ENCODE assay signal across 8 cellular contexts in genomic region chr1:16441312-16441641, GRCh38. TPM values are rescaled to one million over a fixed set of nuclear protein-coding genes. Genes with fewer than 3 reads are reported as not detected.
A peak's percentile ranks its signal among the peaks of the same experiment; 100 is the strongest.
DNase-seq lines count a peak whose midpoint lies in the region; ATAC-seq, FAIRE-seq and TF ChIP-seq lines count a peak whose summit lies in the region.

No MANE protein-coding gene starts in this region.

- peak; percentile 19 for DNase-seq in HT-29 (ENCODE audit: low spot score)
- peak in 1 of 4 experiments; percentile 46 for DNase-seq in K562 (ENCODE audit: extremely low read depth in 1 of 4, low spot score in 3 of 4)
- no peak for DNase-seq in HepG2 (ENCODE audit: low spot score)
- no peak for DNase-seq in type B pancreatic cell (ENCODE audit: extremely low spot score, unreplicated experiment)
- DNase-seq in inferior parietal cortex (ENCODE audit: extremely low spot score): no peak
- DNase-seq in NK-92 treated with Interleukin-12 subunit alpha and Interleukin-12 subunit beta, amount 100 ng/mL, for 24 hours (lab: John Stamatoyannopoulos, UW): no peak
- no peak for DNase-seq in GM12891 (ENCODE audit: insufficient read length, low spot score)

- H3K4me1 Mint-ChIP-seq in type B pancreatic cell (ENCODE audit: unreplicated experiment): peaks cover 7% of the 10 kb centered on the region

- POLR2A ChIA-PET in K562 (lab: Yijun Ruan, JAX): interaction anchor here (0.6 to 3.0 kb wide), 7 partner anchors 9 to 880 kb away, joined by 3 to 15 read pairs (median 5); no protein-coding TSS in a partner anchor
- POLR2A ChIA-PET in HepG2 (lab: Yijun Ruan, JAX): interaction anchor here (0.6 to 2.3 kb wide), 8 partner anchors 8 to 105 kb away, joined by 3 to 17 read pairs (median 4); partner anchors contain the start of genes RNU1-1 and SZRD1

- peaks cover 33% of the 10 kb centered on the region for H3K4me1 ChIP-seq in BLaER1
- H3K4me1 ChIP-seq in K562 (replicated peaks in 1 of 2; ENCODE audit: control insufficient read depth in 2 of 2, insufficient read depth in 2 of 2, low read length in 2 of 2): peaks cover 37 to 45% of the 10 kb centered on the region in 2 experiments
- peaks cover 27% of the 10 kb centered on the region for H3K4me1 ChIP-seq in HepG2 (ENCODE audit: insufficient read depth, low read length)

- H3K36me3 ChIP-seq in BLaER1 (peaks cover 42% of the 10 kb centered on the region), K562 (ENCODE audit: control insufficient read depth, insufficient read depth, low read length) (peaks cover 43% of the 10 kb centered on the region), HepG2 (replicated peaks in 1 of 2; ENCODE audit: control insufficient read depth in 1 of 2, insufficient read depth in 2 of 2, low read length in 2 of 2) (peaks cover 5 to 23% of the 10 kb centered on the region in 2 experiments; a peak in 4 of 5 replicates)

- TF ChIP-seq POLR2A in K562 (conservative IDR thresholded peaks at IDR 0.05) (no peak), HepG2 (IDR thresholded peaks at IDR 0.05; ENCODE audit: insufficient read depth in 1 of 2, low read depth in 2 of 2, low read length in 2 of 2) (no peak), GM12891 (IDR thresholded peaks at IDR 0.05; ENCODE audit: low read depth, low read length) (no peak)

- TF ChIP-seq RAD21 in K562 (CRISPR knock-in tag; conservative IDR thresholded peaks at IDR 0.05 in 1 of 2, IDR thresholded peaks at IDR 0.05 in 1 of 2) (no peak), HepG2 (CRISPR knock-in tag; IDR thresholded peaks at IDR 0.05) (no peak)

- peak overlapping the region; percentile 87 for H3K27ac Mint-ChIP-seq in type B pancreatic cell

- peak overlapping the region; percentile 94 for H3K4me3 Mint-ChIP-seq in type B pancreatic cell

- peak overlapping the region; percentile 89 for H3K27ac ChIP-seq in BLaER1
- H3K27ac ChIP-seq in K562 (ENCODE audit: extremely low read depth, low read depth, low read length): peak overlapping the region; percentile 77
- peak overlapping the region; percentile 30 for H3K27ac ChIP-seq in HepG2 (ENCODE audit: extremely low read length, insufficient read depth, low read length)

- H3K27me3 ChIP-seq in BLaER1 (no peaks in the 10 kb centered on the region), K562 (ENCODE audit: control insufficient read depth in 2 of 2, insufficient read depth in 2 of 2, low read length in 2 of 2) (no peaks in the 10 kb centered on the region), HepG2 (ENCODE audit: control insufficient read depth in 1 of 2, insufficient read depth in 2 of 2, low read length in 2 of 2) (no peaks in the 10 kb centered on the region; a peak in 1 of 5 replicates)

- peak overlapping the region; percentile 99 for H2AFZ ChIP-seq in K562 (ENCODE audit: low read depth, low read length)
- H2AFZ ChIP-seq in HepG2 (ENCODE audit: low read length): no peak overlapping the region

- peaks cover 4% of the 10 kb centered on the region for H3K36me3 Mint-ChIP-seq in type B pancreatic cell

- BruUV-seq in K562 (replicated peaks; lab: Mats Ljungman, UMichigan): no TSS peak
- BruUV-seq in HepG2 (replicated peaks; lab: Mats Ljungman, UMichigan): no TSS peak

- H3K27me3 Mint-ChIP-seq in type B pancreatic cell: no peaks in the 10 kb centered on the region

- ATAC-seq in K562 (peak; percentile 22), HepG2 (no peak; the same call in 2 of the 3 replicates)

- H3K9ac ChIP-seq in BLaER1: peak overlapping the region; percentile 94
- peak overlapping the region; percentile 92 to 98 for H3K9ac ChIP-seq in K562 (ENCODE audit: insufficient read depth in 1 of 2, low read depth in 2 of 2, low read length in 2 of 2)
- peak overlapping the region; percentile 88 for H3K9ac ChIP-seq in HepG2 (ENCODE audit: insufficient read depth, low read depth, low read length)

- peaks cover 51% of the 10 kb centered on the region for H3K79me2 ChIP-seq in K562 (ENCODE audit: control insufficient read depth, insufficient read depth, low read length)
- H3K79me2 ChIP-seq in HepG2 (ENCODE audit: insufficient read depth, low read length): peaks cover 17% of the 10 kb centered on the region

- no peaks in the 10 kb centered on the region for H3K9me3 Mint-ChIP-seq in type B pancreatic cell

- peaks cover 55% of the 10 kb centered on the region for H4K20me1 ChIP-seq in BLaER1
- H4K20me1 ChIP-seq in K562 (replicated peaks; ENCODE audit: control insufficient read depth, insufficient read depth, low read length): no peaks in the 10 kb centered on the region; the same call in 1 of the 2 replicates
- no peaks in the 10 kb centered on the region for H4K20me1 ChIP-seq in HepG2 (ENCODE audit: insufficient read depth, low read length)

- in situ Hi-C loops in K562 (cut with MboI): loop anchor here (25.0 kb wide), 1 partner anchor 421 kb away; no protein-coding TSS in a partner anchor
- in situ Hi-C loops in HepG2 (cut with HindIII; ENCODE audit: extremely low pct_ligation_motif_present, low pct_unique_long_range_greater_than_20kb): no loop called here

- WGBS in K562 (ENCODE audit: insufficient coverage, low coverage, missing lambda C conversion rate): 1% methylated on average over 9 of the region's 9 CpGs
- 3% methylated on average over 9 of the region's 9 CpGs for WGBS in HepG2 (ENCODE audit: low lambda C conversion rate)

- CTCF ChIA-PET in K562 (lab: Yijun Ruan, JAX; ENCODE audit: low intra/inter-chr PET ratio) (interaction anchor here (0.8 kb wide), 1 partner anchor 362 kb away, joined by 3 read pairs; no protein-coding TSS in a partner anchor), HepG2 (lab: Yijun Ruan, JAX; ENCODE audit: low intra/inter-chr PET ratio, low total read pairs) (no interaction called here)

- H3K9me3 ChIP-seq in BLaER1: no peaks in the 10 kb centered on the region
- H3K9me3 ChIP-seq in K562 (replicated peaks; ENCODE audit: control insufficient read depth, insufficient read depth, low read depth, low read length): no peaks in the 10 kb centered on the region
- no peaks in the 10 kb centered on the region for H3K9me3 ChIP-seq in HepG2 (ENCODE audit: low read length)

- no peak for TF ChIP-seq EP300 in K562 (IDR thresholded peaks at IDR 0.05; ENCODE audit: low read length)
- no peak for TF ChIP-seq EP300 in HepG2 (IDR thresholded peaks at IDR 0.05; ENCODE audit: low read depth in 2 of 2, low read length in 2 of 2)
- TF ChIP-seq EP300 in HepG2 (CRISPR knock-in tag; IDR thresholded peaks at IDR 0.05; ENCODE audit: borderline replicate concordance): no peak

- TF ChIP-seq CTCF in K562 (IDR thresholded peaks at IDR 0.05 in 2 of 3, conservative IDR thresholded peaks at IDR 0.05 in 1 of 3; ENCODE audit: insufficient read depth in 2 of 3, low read depth in 1 of 3, low read length in 3 of 3) (no peak), HepG2 (CRISPR knock-in tag; IDR thresholded peaks at IDR 0.05) (no peak), type B pancreatic cell (conservative IDR thresholded peaks at IDR 0.05) (no peak)

- intact Hi-C loops in K562 (cut with micrococcal nuclease): loop anchor here (2.0 to 5.0 kb wide), 3 partner anchors 56 to 511 kb away; partner anchors contain the start of gene NBPF1
- intact Hi-C loops in HepG2 (cut with micrococcal nuclease; ENCODE audit: unreplicated experiment): no loop called here

- peak overlapping the region; percentile 92 for H3K4me2 ChIP-seq in BLaER1
- peak overlapping the region; percentile 89 for H3K4me2 ChIP-seq in K562 (ENCODE audit: insufficient read depth, low read length)
- H3K4me2 ChIP-seq in HepG2 (ENCODE audit: low read depth, low read length): peak overlapping the region; percentile 88

- FAIRE-seq in K562 (lab: Jason Lieb, UNC): no peak
- no peak for FAIRE-seq in HepG2 (lab: Jason Lieb, UNC)
- FAIRE-seq in GM12891 (lab: Jason Lieb, UNC): no peak

- H3K4me3 ChIP-seq in BLaER1 (peak overlapping the region; percentile 100), K562 (peak overlapping the region; percentile 95), HepG2 (replicated peaks in 1 of 3; ENCODE audit: insufficient read depth in 1 of 3, low read depth in 2 of 3, low read length in 3 of 3) (peak overlapping the region; percentile 83 to 97 (median 95))

- peaks cover 3% of the 10 kb centered on the region for H3K9me1 ChIP-seq in K562 (ENCODE audit: control insufficient read depth, insufficient read depth, low read length)

RNA-seq across cellular contexts. Expression of gene NECAP2, which starts 0.8 kb away (rescaled TPM):
- 55.0 and 72.1 TPM in 2 replicates for total RNA-seq in HT-29 (2014; rRNA removed; shearing (Covaris generic))
- total RNA-seq in K562 (2011; cell fraction: chromatin; rRNA removed; ENCODE audit: low replicate concordance): 80.1 and 150 TPM in 2 replicates
- 98.0 and 100 TPM in 2 replicates for total RNA-seq in K562 (2011; cell fraction: nucleolus; rRNA removed)
- 86.6 and 88.1 TPM in 2 replicates for total RNA-seq in K562 (2011; cell fraction: nucleoplasm; rRNA removed)
- total RNA-seq in K562 (2014; rRNA removed): 82.8 and 105 TPM in 2 replicates
- 58.6 and 62.1 TPM in 2 replicates for total RNA-seq in K562 (2014; rRNA removed; fragmentation: Illumina TruSeq; extraction: Trizol)
- total RNA-seq in K562 (2015; rRNA removed; fragmentation: Illumina TruSeq; extraction: Trizol): 77.6 and 79.2 TPM in 2 replicates
- total RNA-seq in K562 (2021): 71.9 and 72.5 TPM in 2 replicates
- 81.8 and 85.4 TPM in 2 replicates for polyA plus RNA-seq in K562 (2011; rRNA removed)
- 92.3 and 104 TPM in 2 replicates for polyA plus RNA-seq in K562 (2011; cell fraction: cytosol; rRNA removed)
- polyA plus RNA-seq in K562 (2011; cell fraction: nucleus; rRNA removed): 65.6 and 71.5 TPM in 2 replicates
- polyA plus RNA-seq in K562 (2012): 75.2 and 79.0 TPM in 2 replicates
- polyA plus RNA-seq in K562 (2014; fragmentation: Illumina TruSeq; extraction: Trizol): 92.9 and 93.7 TPM in 2 replicates
- 10 to 100 TPM; 22.7 to 30.6 TPM for polyA plus RNA-seq in K562 (2014; fragmentation: Nextera tagmentation; extraction: Ambion mirVana)
- 107 and 118 TPM in 2 replicates for polyA plus RNA-seq in K562 (2014; rRNA removed)
- 70.5 and 74.7 TPM in 2 replicates for polyA minus RNA-seq in K562 (2011; rRNA and poly(A)+ RNA removed)
- polyA minus RNA-seq in K562 (2011; cell fraction: cytosol; rRNA and poly(A)+ RNA removed): 45.0 and 45.3 TPM in 2 replicates
- 31.8 and 51.9 TPM in 2 replicates for polyA minus RNA-seq in K562 (2011; cell fraction: nucleus; rRNA and poly(A)+ RNA removed)
- 52.3 and 62.6 TPM in 2 replicates for total RNA-seq in HepG2 (2016; rRNA removed; fragmentation: Illumina TruSeq; extraction: Trizol)
- total RNA-seq in HepG2 (2016; cell fraction: cytosol; rRNA removed; fragmentation: Illumina TruSeq; extraction: Trizol; ENCODE audit: low read depth): 9.4 and 10.0 TPM in 2 replicates
- total RNA-seq in HepG2 (2016; cell fraction: insoluble cytoplasmic fraction; rRNA removed; fragmentation: Illumina TruSeq; extraction: Trizol): 51.2 and 64.2 TPM in 2 replicates
- total RNA-seq in HepG2 (2016; cell fraction: membrane; rRNA removed; fragmentation: Illumina TruSeq; extraction: Trizol): 20.2 and 23.2 TPM in 2 replicates
- 22.1 and 26.7 TPM in 2 replicates for total RNA-seq in HepG2 (2016; cell fraction: nucleus; rRNA removed; fragmentation: Illumina TruSeq; extraction: Trizol)
- polyA plus RNA-seq in HepG2 (2011; rRNA removed): 38.5 and 41.0 TPM in 2 replicates
- polyA plus RNA-seq in HepG2 (2011; cell fraction: cytosol; rRNA removed): 48.1 and 54.1 TPM in 2 replicates
- 22.4 and 27.6 TPM in 2 replicates for polyA plus RNA-seq in HepG2 (2011; cell fraction: nucleus; rRNA removed)
- polyA plus RNA-seq in HepG2 (2012): 24.9 and 33.4 TPM in 2 replicates
- polyA plus RNA-seq in HepG2 (2016; cell fraction: cytosol; fragmentation: Illumina TruSeq; extraction: Trizol; ENCODE audit: low read depth): 7.1 and 7.3 TPM in 2 replicates
- polyA plus RNA-seq in HepG2 (2016; cell fraction: insoluble cytoplasmic fraction; fragmentation: Illumina TruSeq; extraction: Trizol; ENCODE audit: low read depth): 55.1 and 59.1 TPM in 2 replicates
- 10.5 and 12.4 TPM in 2 replicates for polyA plus RNA-seq in HepG2 (2016; cell fraction: membrane; fragmentation: Illumina TruSeq; extraction: Trizol; ENCODE audit: low read depth)
- 30.2 and 30.4 TPM in 2 replicates for polyA plus RNA-seq in HepG2 (2016; cell fraction: nucleus; fragmentation: Illumina TruSeq; extraction: Trizol; ENCODE audit: insufficient read depth, low read depth)
- 43.7 and 55.9 TPM in 2 replicates for polyA minus RNA-seq in HepG2 (2011; rRNA and poly(A)+ RNA removed; ENCODE audit: low replicate concordance)
- polyA minus RNA-seq in HepG2 (2011; cell fraction: cytosol; rRNA and poly(A)+ RNA removed): 21.5 and 24.9 TPM in 2 replicates
- 18.5 and 22.5 TPM in 2 replicates for polyA minus RNA-seq in HepG2 (2011; cell fraction: nucleus; rRNA and poly(A)+ RNA removed)
- 45.9 and 48.2 TPM in 2 replicates for total RNA-seq in type B pancreatic cell (ENCODE audit: low replicate concordance)
- polyA plus RNA-seq in GM12891 (2012; ENCODE audit: low read depth, missing spikeins): 64.9 TPM

RNA-seq across cellular contexts. Expression of gene SPATA21, which starts 4.1 kb away (rescaled TPM):
- not detected in 2 replicates for total RNA-seq in HT-29 (2014; rRNA removed; shearing (Covaris generic))
- total RNA-seq in K562 (2011; cell fraction: chromatin; rRNA removed; ENCODE audit: low replicate concordance): 0.19 and 0.77 TPM in 2 replicates
- total RNA-seq in K562 (2011; cell fraction: nucleolus; rRNA removed): 0.33 and 0.53 TPM in 2 replicates
- 0.22 TPM in 1 of 2 replicates, not detected in the other for total RNA-seq in K562 (2011; cell fraction: nucleoplasm; rRNA removed)
- total RNA-seq in K562 (2014; rRNA removed) (0.08 TPM in 1 of 2 replicates, not detected in the other), K562 (2014; rRNA removed; fragmentation: Illumina TruSeq; extraction: Trizol) (0.11 and 0.13 TPM in 2 replicates), K562 (2015; rRNA removed; fragmentation: Illumina TruSeq; extraction: Trizol) (0.11 TPM in 1 of 2 replicates, not detected in the other), K562 (2021) (0.13 TPM in 1 of 2 replicates, not detected in the other), HepG2 (2016; rRNA removed; fragmentation: Illumina TruSeq; extraction: Trizol) (0.21 and 0.80 TPM in 2 replicates), type B pancreatic cell (ENCODE audit: low replicate concordance) (not detected in 2 replicates)
- polyA plus RNA-seq in K562 (2011; rRNA removed) (0.04 and 0.17 TPM in 2 replicates), K562 (2014; fragmentation: Illumina TruSeq; extraction: Trizol) (0.15 TPM in 1 of 2 replicates, not detected in the other), K562 (2014; fragmentation: Nextera tagmentation; extraction: Ambion mirVana) (under 1 TPM in 1 of 2 experiments, not detected in 1; 0.10 TPM), K562 (2014; rRNA removed) (0.28 and 0.36 TPM in 2 replicates), HepG2 (2011; rRNA removed) (1.4 and 1.8 TPM in 2 replicates)
- 0.07 and 0.25 TPM in 2 replicates for polyA plus RNA-seq in K562 (2011; cell fraction: cytosol; rRNA removed)
- polyA plus RNA-seq in K562 (2011; cell fraction: nucleus; rRNA removed): 0.17 and 0.87 TPM in 2 replicates
- 0.12 and 0.26 TPM in 2 replicates for polyA plus RNA-seq in K562 (2012)
- not detected in 2 replicates for polyA minus RNA-seq in K562 (2011; rRNA and poly(A)+ RNA removed)
- polyA minus RNA-seq in K562 (2011; cell fraction: cytosol; rRNA and poly(A)+ RNA removed): not detected in 2 replicates
- polyA minus RNA-seq in K562 (2011; cell fraction: nucleus; rRNA and poly(A)+ RNA removed): not detected in 2 replicates
- total RNA-seq in HepG2 (2016; cell fraction: cytosol; rRNA removed; fragmentation: Illumina TruSeq; extraction: Trizol; ENCODE audit: low read depth): 0.35 and 0.51 TPM in 2 replicates
- 0.25 and 0.74 TPM in 2 replicates for total RNA-seq in HepG2 (2016; cell fraction: insoluble cytoplasmic fraction; rRNA removed; fragmentation: Illumina TruSeq; extraction: Trizol)
- 0.21 and 0.40 TPM in 2 replicates for total RNA-seq in HepG2 (2016; cell fraction: membrane; rRNA removed; fragmentation: Illumina TruSeq; extraction: Trizol)
- total RNA-seq in HepG2 (2016; cell fraction: nucleus; rRNA removed; fragmentation: Illumina TruSeq; extraction: Trizol): 1.3 and 1.5 TPM in 2 replicates
- 0.54 and 1.0 TPM in 2 replicates for polyA plus RNA-seq in HepG2 (2011; cell fraction: cytosol; rRNA removed)
- polyA plus RNA-seq in HepG2 (2011; cell fraction: nucleus; rRNA removed): 7.5 and 11.1 TPM in 2 replicates
- polyA plus RNA-seq in HepG2 (2012): 0.85 and 0.95 TPM in 2 replicates
- 0.08 and 0.24 TPM in 2 replicates for polyA plus RNA-seq in HepG2 (2016; cell fraction: cytosol; fragmentation: Illumina TruSeq; extraction: Trizol; ENCODE audit: low read depth)
- polyA plus RNA-seq in HepG2 (2016; cell fraction: insoluble cytoplasmic fraction; fragmentation: Illumina TruSeq; extraction: Trizol; ENCODE audit: low read depth): 0.33 and 0.38 TPM in 2 replicates
- polyA plus RNA-seq in HepG2 (2016; cell fraction: membrane; fragmentation: Illumina TruSeq; extraction: Trizol; ENCODE audit: low read depth): 0.07 and 0.15 TPM in 2 replicates
- 4.4 and 5.3 TPM in 2 replicates for polyA plus RNA-seq in HepG2 (2016; cell fraction: nucleus; fragmentation: Illumina TruSeq; extraction: Trizol; ENCODE audit: insufficient read depth, low read depth)
- 0.26 TPM in 1 of 2 replicates, not detected in the other for polyA minus RNA-seq in HepG2 (2011; rRNA and poly(A)+ RNA removed; ENCODE audit: low replicate concordance)
- polyA minus RNA-seq in HepG2 (2011; cell fraction: cytosol; rRNA and poly(A)+ RNA removed): 0.30 and 0.70 TPM in 2 replicates
- polyA minus RNA-seq in HepG2 (2011; cell fraction: nucleus; rRNA and poly(A)+ RNA removed): 0.75 and 0.77 TPM in 2 replicates
- 0.09 TPM for polyA plus RNA-seq in GM12891 (2012; ENCODE audit: low read depth, missing spikeins)

Comparison
In these comparisons a context has a peak if more than half of its experiments do, and no peak if none do; other contexts are left out.
1. H3K27ac ChIP-seq: peak in every context shown above with its lines; median percentile 89 in BLaER1; 77 in K562; 30 in HepG2.